Comparison of ENCODE assay signal across 32 cellular contexts in the genomic region with DNA sequence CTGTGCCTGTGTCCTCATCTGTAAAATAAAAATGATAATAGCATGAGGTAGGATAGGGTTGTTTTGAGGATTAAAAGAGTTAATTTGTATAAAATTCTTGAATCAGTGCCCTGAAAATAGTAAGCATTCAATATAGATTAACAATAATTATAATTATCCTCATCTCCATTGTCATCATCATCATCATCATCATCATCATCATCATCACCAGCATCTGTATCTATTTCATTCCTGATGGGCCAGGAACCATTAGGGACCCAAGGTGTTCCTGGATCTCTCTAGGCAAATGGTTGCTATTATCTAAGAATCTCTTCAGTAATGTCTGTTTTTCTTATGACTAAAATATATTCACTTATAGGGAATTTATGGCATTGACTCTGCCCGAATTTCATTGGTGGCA. TPM values are rescaled to one million over a fixed set of nuclear protein-coding genes. Genes with fewer than 3 reads are reported as not detected.
"Had no signal": no experiment of that assay in that cellular context is flagged by ENCODE, and none has a peak within 500 bp of the region (broad histone marks: within the 10 kb centered on the region; RNA-seq: fewer than 3 reads in every experiment).

No MANE protein-coding gene starts in this region.

- ATAC-seq: activated CD8-positive, alpha-beta T cell treated with anti-CD3 and anti-CD28 coated beads, Interleukin-2, amount 10 ng/mL, durations not matched to agents 7 days and 5 days; activated naive CD4-positive, alpha-beta T cell treated with anti-CD3 and anti-CD28 coated beads, Interleukin-2, amount 50 U/mL, for 72 hours; activated naive CD8-positive, alpha-beta T cell treated with anti-CD3 and anti-CD28 coated beads, Interleukin-2, amount 50 U/mL, for 24 hours; Panc1; WTC11 had no signal

- H3K9me3 Mint-ChIP-seq: activated naive CD4-positive, alpha-beta T cell treated with anti-CD3 and anti-CD28 coated beads, Interleukin-2, amount 50 U/mL, for 72 hours; activated naive CD8-positive, alpha-beta T cell treated with anti-CD3 and anti-CD28 coated beads, Interleukin-2, amount 50 U/mL, for 24 hours; activated T-cell treated with anti-CD3 and anti-CD28 coated beads, Interleukin-2, amount 50 U/mL, for 24 hours; activated T-helper 1 cell treated with anti-CD3 and anti-CD28 coated beads, Interleukin-12 subunit alpha, Interleukin-12 subunit beta, Interleukin-2, Interleukin-4 antibody, amounts not matched to agents 30 ng/mL and 10 ng/mL and 1 ng/mL, durations not matched to agents 14 hours and 24 hours and 36 hours; brain; central memory CD8-positive, alpha-beta T cell; T-helper 2 cell treated with Interferon-gamma antibody and Interleukin-4, amounts not matched to agents 5 μg/mL and 100 μg/mL, for 36 hours; WTC11 had no signal

- H3K4me1 ChIP-seq: ascending aorta had no signal

- H3K4me1 Mint-ChIP-seq: central memory CD8-positive, alpha-beta T cell had no signal

- H3K36me3 Mint-ChIP-seq: activated naive CD4-positive, alpha-beta T cell treated with anti-CD3 and anti-CD28 coated beads, Interleukin-2, amount 50 U/mL, for 72 hours; brain; WTC11 had no signal

- H3K27ac Mint-ChIP-seq: activated CD8-positive, alpha-beta T cell treated with anti-CD3 and anti-CD28 coated beads, Interleukin-2, amount 10 ng/mL, durations not matched to agents 7 days and 5 days; activated naive CD4-positive, alpha-beta T cell treated with anti-CD3 and anti-CD28 coated beads, Interleukin-2, amount 50 U/mL, for 72 hours; activated naive CD8-positive, alpha-beta T cell treated with anti-CD3 and anti-CD28 coated beads, Interleukin-2, amount 50 U/mL, for 24 hours; activated T-cell treated with anti-CD3 and anti-CD28 coated beads, Interleukin-2, amount 50 U/mL, for 24 hours; activated T-helper 1 cell treated with anti-CD3 and anti-CD28 coated beads, Interleukin-12 subunit alpha, Interleukin-12 subunit beta, Interleukin-2, Interleukin-4 antibody, amounts not matched to agents 30 ng/mL and 10 ng/mL and 1 ng/mL, durations not matched to agents 14 hours and 24 hours and 36 hours; brain; T-helper 2 cell treated with Interferon-gamma antibody and Interleukin-4, amounts not matched to agents 5 μg/mL and 100 μg/mL, for 36 hours; WTC11 had no signal

- H3K9ac ChIP-seq: SK-N-SH had no signal

- H3K9me3 ChIP-seq: ascending aorta, SJCRH30, SK-N-SH had no signal

- H3K4me3 Mint-ChIP-seq: activated CD8-positive, alpha-beta T cell treated with anti-CD3 and anti-CD28 coated beads, Interleukin-2, amount 10 ng/mL, durations not matched to agents 7 days and 5 days; activated naive CD8-positive, alpha-beta T cell treated with anti-CD3 and anti-CD28 coated beads, Interleukin-2, amount 50 U/mL, for 24 hours; activated T-cell treated with anti-CD3 and anti-CD28 coated beads, Interleukin-2, amount 50 U/mL, for 24 hours; activated T-helper 1 cell treated with anti-CD3 and anti-CD28 coated beads, Interleukin-12 subunit alpha, Interleukin-12 subunit beta, Interleukin-2, Interleukin-4 antibody, amounts not matched to agents 30 ng/mL and 10 ng/mL and 1 ng/mL, durations not matched to agents 14 hours and 24 hours and 36 hours; brain; central memory CD8-positive, alpha-beta T cell; T-helper 2 cell treated with Interferon-gamma antibody and Interleukin-4, amounts not matched to agents 5 μg/mL and 100 μg/mL, for 36 hours; WTC11 had no signal

- H3K4me2 ChIP-seq: SK-N-SH had no signal

- H3K4me3 ChIP-seq: ascending aorta, SJCRH30 had no signal

- H3K27ac ChIP-seq: ascending aorta, SJCRH30 had no signal

- H3K27me3 Mint-ChIP-seq: activated naive CD8-positive, alpha-beta T cell treated with anti-CD3 and anti-CD28 coated beads, Interleukin-2, amount 50 U/mL, for 24 hours; activated T-cell treated with anti-CD3 and anti-CD28 coated beads, Interleukin-2, amount 50 U/mL, for 24 hours; central memory CD8-positive, alpha-beta T cell had no signal

- H3K27me3 ChIP-seq: ascending aorta, SJCRH30 had no signal

- H3K36me3 ChIP-seq: ascending aorta, SJCRH30 had no signal

- DNase-seq: activated CD4-positive, alpha-beta T cell treated with anti-CD3 and anti-CD28 coated beads for 48 hours; activated CD4-positive, alpha-beta T cell treated with anti-CD3 and anti-CD28 coated beads, Interleukin-2, amount 50 U/mL, for 4 hours; activated CD4-positive, CD25-positive, alpha-beta regulatory T cell treated with anti-CD3 and anti-CD28 coated beads, Interleukin-2, amount 50 U/mL, for 72 hours; activated CD8-positive, alpha-beta memory T cell treated with anti-CD3 and anti-CD28 coated beads, Interleukin-2, amount 50 U/mL, for 48 hours; activated CD8-positive, alpha-beta T cell treated with anti-CD3 and anti-CD28 coated beads, Interleukin-2, amount 10 ng/mL, durations not matched to agents 7 days and 5 days; activated effector memory CD4-positive, alpha-beta T cell treated with Interleukin-2 at 50 U/mL for 16 hours; activated naive CD4-positive, alpha-beta T cell; activated naive CD8-positive, alpha-beta T cell treated with anti-CD3 and anti-CD28 coated beads, Interleukin-2, amount 50 U/mL, for 24 hours; activated T-cell treated with anti-CD3 and anti-CD28 coated beads, Interleukin-2, amount 50 U/mL, for 24 hours; amniotic stem cell; KBM-7; MV-4-11; NCI-H1417 treated with DMSO at 0.1 percent for 48 hours; NCI-H1694; NCI-H2029; NCI-H2107; NCI-H510A treated with DMSO at 0.1 percent for 48 hours; Right ventricle myocardium superior; RPMI8226; SJCRH30; SK-N-SH; SW 1271 had no signal

RNA-seq across cellular contexts. Expression of a gene that starts 31.6 kb away (rescaled TPM):
- total RNA-seq: activated CD8-positive, alpha-beta T cell treated with anti-CD3 and anti-CD28 coated beads, Interleukin-2, amount 10 ng/mL, durations not matched to agents 7 days and 5 days; activated naive CD4-positive, alpha-beta T cell treated with anti-CD3 and anti-CD28 coated beads, Interleukin-2, amount 50 U/mL, for 72 hours; activated T-helper 1 cell treated with anti-CD3 and anti-CD28 coated beads, Interleukin-12 subunit alpha, Interleukin-12 subunit beta, Interleukin-2, Interleukin-4 antibody, amounts not matched to agents 30 ng/mL and 10 ng/mL and 1 ng/mL, durations not matched to agents 14 hours and 24 hours and 36 hours; M059J; Right ventricle myocardium superior; T-helper 1 cell treated with Interleukin-12 subunit alpha and Interleukin-12 subunit beta and Interleukin-4 antibody, amounts not matched to agents 30 ng/mL and 1 ng/mL, for 36 hours had no signal
